Comparison of ENCODE assay signal across 16 cellular contexts in genomic region chr22:33756508-33756949, GRCh38.
DNase-seq lines count a peak whose midpoint lies in the region; ATAC-seq and TF ChIP-seq lines count a peak whose summit lies in the region.
"Had no signal": no experiment of that assay in that cellular context is flagged by ENCODE, and none has a peak within 500 bp of the region (broad histone marks: within the 10 kb centered on the region; RNA-seq: fewer than 3 reads in every experiment).

No MANE protein-coding gene starts in this region.

- no peak overlapping the region for H3K4me2 ChIP-seq in OCI-LY1 (ENCODE audit: low read length)

- H3K27me3 ChIP-seq in heart right ventricle (no peaks in the 10 kb centered on the region), OCI-LY1 (ENCODE audit: insufficient read depth, low read length) (no peaks in the 10 kb centered on the region)
- H3K27me3 ChIP-seq: thyroid gland had no signal

- H3K27ac Mint-ChIP-seq in type B pancreatic cell = peak overlapping the region; percentile 47
- H3K27ac Mint-ChIP-seq in activated naive CD8-positive, alpha-beta T cell treated with anti-CD3 and anti-CD28 coated beads, Interleukin-2, amount 50 U/mL, for 24 hours = no peak overlapping the region
- H3K27ac Mint-ChIP-seq: activated T-helper 17 cell treated with anti-CD3 and anti-CD28 coated beads, Interleukin-2, amount 50 U/mL, for 72 hours had no signal

- H3K4me3 Mint-ChIP-seq in type B pancreatic cell = peak overlapping the region; percentile 23
- H3K4me3 Mint-ChIP-seq in activated naive CD8-positive, alpha-beta T cell treated with anti-CD3 and anti-CD28 coated beads, Interleukin-2, amount 50 U/mL, for 24 hours = no peak overlapping the region
- H3K4me3 Mint-ChIP-seq: activated T-helper 17 cell treated with anti-CD3 and anti-CD28 coated beads, Interleukin-2, amount 50 U/mL, for 72 hours; IgD-negative memory B cell had no signal

- H3K4me1 ChIP-seq in heart right ventricle = peaks cover 4 to 28% (median 17%) of the 10 kb centered on the region in 9 donors
- no peaks in the 10 kb centered on the region for H3K4me1 ChIP-seq in OCI-LY1 (ENCODE audit: insufficient read depth, low read length, severe bottlenecking)
- H3K4me1 ChIP-seq: thyroid gland had no signal

- H3K79me2 ChIP-seq in OCI-LY1 (ENCODE audit: insufficient read depth, low read length) = no peaks in the 10 kb centered on the region

- peak overlapping the region in 6 of 10 donors; percentile 26 to 61 (median 51) for H3K27ac ChIP-seq in heart right ventricle
- no peak overlapping the region for H3K27ac ChIP-seq in OCI-LY1 (ENCODE audit: low read depth, low read length, poor library complexity, severe bottlenecking)
- H3K27ac ChIP-seq in substantia nigra (ENCODE audit: low read depth, low read length, poor library complexity, severe bottlenecking) = no peak overlapping the region
- H3K27ac ChIP-seq: thyroid gland had no signal

- H3K9ac ChIP-seq in OCI-LY1 (ENCODE audit: low read length) = no peak overlapping the region

- H3K4me3 ChIP-seq in heart right ventricle (no peak overlapping the region), OCI-LY1 (ENCODE audit: low read depth, low read length, poor library complexity, severe bottlenecking) (no peak overlapping the region)
- H3K4me3 ChIP-seq: mucosa of descending colon, thyroid gland had no signal

- H3K9me3 Mint-ChIP-seq in type B pancreatic cell = no peaks in the 10 kb centered on the region
- H3K9me3 Mint-ChIP-seq in activated naive CD8-positive, alpha-beta T cell treated with anti-CD3 and anti-CD28 coated beads, Interleukin-2, amount 50 U/mL, for 24 hours = peaks cover 41% of the 10 kb centered on the region

- H3K9me3 ChIP-seq in heart right ventricle (peaks cover 0 to 15% (median 0%) of the 10 kb centered on the region in 11 donors), OCI-LY1 (ENCODE audit: low read length) (no peaks in the 10 kb centered on the region)
- H3K9me3 ChIP-seq: mucosa of descending colon, thyroid gland had no signal

- intact Hi-C loops in heart right ventricle (cut with DNase I) (no loop called here), cardiac septum (cut with DNase I) (loop anchor here (2.0 to 10.0 kb wide), 2 partner anchors 166 to 348 kb away; no protein-coding TSS in a partner anchor)

- peak in 7 of 8 donors; percentile 38 to 88 (median 76) for ATAC-seq in heart right ventricle
- ATAC-seq in activated naive CD8-positive, alpha-beta T cell treated with anti-CD3 and anti-CD28 coated beads, Interleukin-2, amount 50 U/mL, for 24 hours = no peak
- ATAC-seq in GM21528 (IDR thresholded peaks at IDR 0.05; ENCODE audit: low FRiP score, unreplicated experiment) = no peak
- ATAC-seq: activated T-helper 17 cell treated with anti-CD3 and anti-CD28 coated beads, Interleukin-2, amount 50 U/mL, for 72 hours; mucosa of descending colon had no signal

- no peaks in the 10 kb centered on the region for H4K20me1 ChIP-seq in OCI-LY1 (ENCODE audit: insufficient read depth, low read length)

- peak in 1 of 2 donors; percentile 18 for DNase-seq in heart right ventricle
- DNase-seq in cardiac septum (ENCODE audit: low spot score) = no peak
- DNase-seq in iPS DF 19.7 (ENCODE audit: low read depth, low spot score) = peak; percentile 47
- DNase-seq in type B pancreatic cell (ENCODE audit: extremely low spot score, unreplicated experiment) = no peak
- DNase-seq in substantia nigra (lab: John Stamatoyannopoulos, UW) = no peak
- DNase-seq in activated naive CD8-positive, alpha-beta T cell treated with anti-CD3 and anti-CD28 coated beads, Interleukin-2, amount 50 U/mL, for 24 hours = no peak
- DNase-seq: activated CD4-positive, alpha-beta T cell treated with anti-CD3 and anti-CD28 coated beads, Interleukin-2, amount 50 U/mL, for 1 hour; DMS53; mucosa of descending colon; NCI-H526 treated with DMSO at 0.1 percent for 48 hours; T-helper 9 cell; thyroid gland had no signal

- H3K9me2 ChIP-seq in OCI-LY1 (ENCODE audit: low read depth, low read length) = no peaks in the 10 kb centered on the region

- H3K36me3 ChIP-seq in heart right ventricle (peaks cover 0 to 12% (median 0%) of the 10 kb centered on the region in 9 donors), OCI-LY1 (ENCODE audit: insufficient read depth, low read length) (no peaks in the 10 kb centered on the region)
- H3K36me3 ChIP-seq: thyroid gland had no signal

- 50 to 67% methylated on average over 10 of the region's 10 CpGs for WGBS in heart right ventricle, 2 donors

- H3K27me3 Mint-ChIP-seq in type B pancreatic cell = no peaks in the 10 kb centered on the region
- H3K27me3 Mint-ChIP-seq in activated naive CD8-positive, alpha-beta T cell treated with anti-CD3 and anti-CD28 coated beads, Interleukin-2, amount 50 U/mL, for 24 hours = no peaks in the 10 kb centered on the region
- H3K27me3 Mint-ChIP-seq: activated T-helper 17 cell treated with anti-CD3 and anti-CD28 coated beads, Interleukin-2, amount 50 U/mL, for 72 hours; IgD-negative memory B cell had no signal

- no peak overlapping the region for H2AFZ ChIP-seq in OCI-LY1 (ENCODE audit: low read length)

- H3K36me3 Mint-ChIP-seq in type B pancreatic cell = peaks cover 50% of the 10 kb centered on the region
- peaks cover 7% of the 10 kb centered on the region for H3K36me3 Mint-ChIP-seq in activated naive CD8-positive, alpha-beta T cell treated with anti-CD3 and anti-CD28 coated beads, Interleukin-2, amount 50 U/mL, for 24 hours (ENCODE audit: low read depth)

- no peaks in the 10 kb centered on the region for H3F3A ChIP-seq in OCI-LY1 (ENCODE audit: insufficient read depth, low read length)

- H3K4me1 Mint-ChIP-seq in type B pancreatic cell (ENCODE audit: unreplicated experiment) = peaks cover 49% of the 10 kb centered on the region
- no peaks in the 10 kb centered on the region for H3K4me1 Mint-ChIP-seq in activated naive CD8-positive, alpha-beta T cell treated with anti-CD3 and anti-CD28 coated beads, Interleukin-2, amount 50 U/mL, for 24 hours
- H3K4me1 Mint-ChIP-seq: activated T-helper 17 cell treated with anti-CD3 and anti-CD28 coated beads, Interleukin-2, amount 50 U/mL, for 72 hours had no signal

- peak in 3 of 9 donors; percentile 8 to 36 (median 10) for TF ChIP-seq CTCF in heart right ventricle (IDR thresholded peaks at IDR 0.05)
- TF ChIP-seq CTCF in OCI-LY1 (IDR thresholded peaks at IDR 0.05; ENCODE audit: low read length) = peak; percentile 21; the same call in 1 of the 2 replicates
- no peak for TF ChIP-seq CTCF in type B pancreatic cell (conservative IDR thresholded peaks at IDR 0.05)

Comparison
In these comparisons a context has a peak if more than half of its experiments do, and no peak if none do; other contexts are left out.
1. ATAC-seq: peak in heart right ventricle (7 of 8); none in activated naive CD8-positive, alpha-beta T cell treated with anti-CD3 and anti-CD28 coated beads, Interleukin-2, amount 50 U/mL, for 24 hours (single experiment) and GM21528 (single experiment).
2. H3K27ac ChIP-seq: peak in heart right ventricle (6 of 10); none in OCI-LY1 (single experiment) and substantia nigra (single experiment).